17 cellular contexts compared by ENCODE assay signal in genomic region chr17:35875439-35876139, GRCh38. TPM values are rescaled to one million over a fixed set of nuclear protein-coding genes. Genes with fewer than 3 reads are reported as not detected.
DNase-seq lines count a peak whose midpoint lies in the region; ATAC-seq and TF ChIP-seq lines count a peak whose summit lies in the region.
"Had no signal": no experiment of that assay in that cellular context is flagged by ENCODE, and none has a peak within 500 bp of the region (broad histone marks: within the 10 kb centered on the region; RNA-seq: fewer than 3 reads in every experiment).

No MANE protein-coding gene starts in this region.

- no peaks in the 10 kb centered on the region for H3K79me2 ChIP-seq in GM23248 (ENCODE audit: insufficient read depth)

- no peak overlapping the region for H3K9ac ChIP-seq in GM23248

- H3K9me3 ChIP-seq in GM23248 (ENCODE audit: low read depth) = no peaks in the 10 kb centered on the region
- H3K9me3 ChIP-seq: testis had no signal

- H3F3A ChIP-seq in GM23248 (ENCODE audit: insufficient read depth) = no peaks in the 10 kb centered on the region

- H3K4me1 ChIP-seq in GM23248 (ENCODE audit: insufficient read depth) = no peaks in the 10 kb centered on the region
- H3K4me1 ChIP-seq: testis had no signal

- no peaks in the 10 kb centered on the region for H3K9me3 Mint-ChIP-seq in activated T-cell treated with anti-CD3 and anti-CD28 coated beads, Interleukin-2, amount 50 U/mL, for 4 hours
- H3K9me3 Mint-ChIP-seq in activated naive CD8-positive, alpha-beta T cell (ENCODE audit: low read depth) = no peaks in the 10 kb centered on the region
- H3K9me3 Mint-ChIP-seq in natural killer cell = no peaks in the 10 kb centered on the region
- H3K9me3 Mint-ChIP-seq: activated naive CD4-positive, alpha-beta T cell treated with anti-CD3 and anti-CD28 coated beads, Interleukin-2, amount 50 U/mL, for 24 hours had no signal

- in situ Hi-C loops in GM23248 (cut with MboI) = no loop called here

- H3K27ac Mint-ChIP-seq in activated naive CD8-positive, alpha-beta T cell = peak overlapping the region; percentile 81
- peak overlapping the region; percentile 93 to 99 for H3K27ac Mint-ChIP-seq in natural killer cell
- H3K27ac Mint-ChIP-seq: activated naive CD4-positive, alpha-beta T cell treated with anti-CD3 and anti-CD28 coated beads, Interleukin-2, amount 50 U/mL, for 24 hours had no signal

- H2AFZ ChIP-seq in GM23248 = no peak overlapping the region

- no peaks in the 10 kb centered on the region for H3K27me3 ChIP-seq in GM23248 (replicated peaks; ENCODE audit: insufficient read depth)
- H3K27me3 ChIP-seq: testis had no signal

- peaks cover 44% of the 10 kb centered on the region for H3K4me1 Mint-ChIP-seq in activated T-cell treated with anti-CD3 and anti-CD28 coated beads, Interleukin-2, amount 50 U/mL, for 4 hours (ENCODE audit: low read depth)
- peaks cover 52% of the 10 kb centered on the region for H3K4me1 Mint-ChIP-seq in activated naive CD8-positive, alpha-beta T cell (ENCODE audit: low read depth)
- peaks cover 76 to 84% of the 10 kb centered on the region in 2 donors for H3K4me1 Mint-ChIP-seq in natural killer cell

- no peak for TF ChIP-seq CTCF in natural killer cell (IDR thresholded peaks at IDR 0.05)

- peaks cover 1% of the 10 kb centered on the region for H3K27me3 Mint-ChIP-seq in activated T-cell treated with anti-CD3 and anti-CD28 coated beads, Interleukin-2, amount 50 U/mL, for 4 hours (ENCODE audit: low read depth)
- no peaks in the 10 kb centered on the region for H3K27me3 Mint-ChIP-seq in activated naive CD8-positive, alpha-beta T cell
- no peaks in the 10 kb centered on the region for H3K27me3 Mint-ChIP-seq in natural killer cell (ENCODE audit: low read depth in 2 of 2)
- H3K27me3 Mint-ChIP-seq: activated naive CD4-positive, alpha-beta T cell treated with anti-CD3 and anti-CD28 coated beads, Interleukin-2, amount 50 U/mL, for 24 hours had no signal

- H3K36me3 Mint-ChIP-seq in activated T-cell treated with anti-CD3 and anti-CD28 coated beads, Interleukin-2, amount 50 U/mL, for 4 hours (ENCODE audit: insufficient read depth) = peaks cover 5% of the 10 kb centered on the region
- no peaks in the 10 kb centered on the region for H3K36me3 Mint-ChIP-seq in activated naive CD8-positive, alpha-beta T cell
- H3K36me3 Mint-ChIP-seq in natural killer cell = peaks cover 7% of the 10 kb centered on the region

- intact Hi-C loops in natural killer cell (cut with micrococcal nuclease) = loop anchor here (10.0 kb wide), 1 partner anchor 1069 kb away; the partner anchor contains the start of gene AATF

- WGBS in GM23248 (ENCODE audit: low coverage in 1 of 2, low lambda C conversion rate in 2 of 2, missing lambda C conversion rate in 2 of 2), 2 experiments = 53 to 56% methylated on average over 7 of the region's 7 CpGs

- no peak overlapping the region for H3K4me3 ChIP-seq in GM23248
- H3K4me3 ChIP-seq: testis had no signal

- no peaks in the 10 kb centered on the region for H4K20me1 ChIP-seq in GM23248 (ENCODE audit: insufficient read depth)

- no peaks in the 10 kb centered on the region for H3K36me3 ChIP-seq in GM23248 (ENCODE audit: low read depth)

- no peak overlapping the region for H3K27ac ChIP-seq in GM23248
- H3K27ac ChIP-seq: epithelial cell of prostate, testis had no signal

- H3K4me3 Mint-ChIP-seq in activated T-cell treated with anti-CD3 and anti-CD28 coated beads, Interleukin-2, amount 50 U/mL, for 4 hours = peak overlapping the region; percentile 24
- H3K4me3 Mint-ChIP-seq in activated naive CD8-positive, alpha-beta T cell = no peak overlapping the region
- peak overlapping the region; percentile 91 for H3K4me3 Mint-ChIP-seq in natural killer cell
- H3K4me3 Mint-ChIP-seq: activated naive CD4-positive, alpha-beta T cell treated with anti-CD3 and anti-CD28 coated beads, Interleukin-2, amount 50 U/mL, for 24 hours had no signal

- no peaks in the 10 kb centered on the region for H3K9me2 ChIP-seq in GM23248 (ENCODE audit: insufficient read depth)

- no peak overlapping the region for H3K4me2 ChIP-seq in GM23248 (ENCODE audit: unreplicated experiment)

- DNase-seq in activated T-cell treated with anti-CD3 and anti-CD28 coated beads, Interleukin-2, amount 50 U/mL, for 4 hours = no peak
- DNase-seq in activated T-cell treated with anti-CD3 and anti-CD28 coated beads, Interleukin-2, amount 50 U/mL, for 1 hour = no peak
- DNase-seq in natural killer cell (no peak), GM23248 (no peak)
- DNase-seq: activated CD4-positive, CD25-positive, alpha-beta regulatory T cell treated with anti-CD3 and anti-CD28 coated beads, Interleukin-2, amount 50 U/mL, for 72 hours; islet precursor cell; NCI-H1417 treated with DMSO at 0.1 percent for 48 hours; PC-3; testis had no signal

- no peak for ATAC-seq in activated T-cell treated with anti-CD3 and anti-CD28 coated beads, Interleukin-2, amount 50 U/mL, for 4 hours
- ATAC-seq in HG03097 (IDR thresholded peaks at IDR 0.05; ENCODE audit: low FRiP score, unreplicated experiment) (peak; percentile 35), natural killer cell (peak; percentile 14 to 31 (median 17)), GM21576 (IDR thresholded peaks at IDR 0.05; ENCODE audit: unreplicated experiment) (no peak), HG02884 (IDR thresholded peaks at IDR 0.05; ENCODE audit: unreplicated experiment) (no peak)
- ATAC-seq: PC-3 had no signal

RNA-seq across cellular contexts. Expression of gene CCL5, which starts 4.6 kb away (rescaled TPM):
- total RNA-seq in activated T-cell treated with anti-CD3 and anti-CD28 coated beads, Interleukin-2, amount 50 U/mL, for 4 hours = 10 to 100 TPM; 19.9 to 72.3 (median 64.7) TPM
- total RNA-seq in natural killer cell = 1,000 to 10,000 TPM in 1 of 3 donors, 100 to 1,000 TPM in 2; 793 to 1,167 (median 825) TPM
- total RNA-seq in GM23248 (2014; rRNA removed; shearing (Covaris generic)) = not detected in 2 replicates
- polyA plus RNA-seq in GM23248 (2016; fragmentation: Nextera tagmentation; extraction: Ambion mirVana) = not detected in 2 replicates
- total RNA-seq: PC-3 had no signal

RNA-seq across cellular contexts. Expression of gene HEATR9, which starts 6.9 kb away (rescaled TPM):
- under 1 TPM in 1 of 3 donors, not detected in 2; 0.21 TPM for total RNA-seq in activated T-cell treated with anti-CD3 and anti-CD28 coated beads, Interleukin-2, amount 50 U/mL, for 4 hours
- total RNA-seq in natural killer cell = 10 to 100 TPM in 2 of 3 donors, 1 to 10 TPM in 1; 10.0 to 24.1 (median 15.1) TPM
- total RNA-seq in GM23248 (2014; rRNA removed; shearing (Covaris generic)) = not detected in 2 replicates
- polyA plus RNA-seq in GM23248 (2016; fragmentation: Nextera tagmentation; extraction: Ambion mirVana) = not detected in 2 replicates
- total RNA-seq: cerebellum, PC-3, posterior vena cava had no signal

RNA-seq across cellular contexts. Expression of gene RDM1, which starts 55.0 kb away (rescaled TPM):
- total RNA-seq in activated T-cell treated with anti-CD3 and anti-CD28 coated beads, Interleukin-2, amount 50 U/mL, for 4 hours = not detected
- under 1 TPM; 0.48 to 1.00 (median 0.61) TPM for total RNA-seq in natural killer cell
- not detected in 2 replicates for total RNA-seq in GM23248 (2014; rRNA removed; shearing (Covaris generic))
- polyA plus RNA-seq in GM23248 (2016; fragmentation: Nextera tagmentation; extraction: Ambion mirVana) = not detected in 2 replicates
- total RNA-seq: posterior vena cava had no signal

Comparison
In these comparisons a context has a peak if more than half of its experiments do, and no peak if none do; other contexts are left out.
1. ATAC-seq: peak in HG03097 (single experiment) and natural killer cell (3 of 3); none in activated T-cell treated with anti-CD3 and anti-CD28 coated beads, Interleukin-2, amount 50 U/mL, for 4 hours (0 of 2), GM21576 (single experiment) and HG02884 (single experiment).
2. RNA of gene CCL5, which starts 4.6 kb away (total RNA-seq): 793 to 1,167 TPM in natural killer cell and 19.9 to 72.3 TPM in activated T-cell treated with anti-CD3 and anti-CD28 coated beads, Interleukin-2, amount 50 U/mL, for 4 hours; not detected in GM23248; every median in the first group is over 10 times any median in the second.
3. RNA of gene HEATR9, which starts 6.9 kb away (total RNA-seq): 10.0 to 24.1 TPM in natural killer cell; 0.21 TPM in activated T-cell treated with anti-CD3 and anti-CD28 coated beads, Interleukin-2, amount 50 U/mL, for 4 hours and not detected in GM23248; every median in the first group is over 4 times any median in the second.